Comparison of ENCODE assay signal across 20 cellular contexts in genomic region chr3:195254454-195255175, GRCh38. TPM values are rescaled to one million over a fixed set of nuclear protein-coding genes. Genes with fewer than 3 reads are reported as not detected.
DNase-seq lines count a peak whose midpoint lies in the region; ATAC-seq and TF ChIP-seq lines count a peak whose summit lies in the region.
"Had no signal": no experiment of that assay in that cellular context is flagged by ENCODE, and none has a peak within 500 bp of the region (broad histone marks: within the 10 kb centered on the region; RNA-seq: fewer than 3 reads in every experiment).

No MANE protein-coding gene starts in this region.

- no peak overlapping the region for H2AFZ ChIP-seq in neural progenitor cell (replicated peaks)

- no peaks in the 10 kb centered on the region for H3K36me3 Mint-ChIP-seq in brain
- H3K36me3 Mint-ChIP-seq in neural progenitor cell: no peaks in the 10 kb centered on the region

- peak overlapping the region; percentile 39 to 75 (median 71) for H3K27ac Mint-ChIP-seq in brain
- peak overlapping the region; percentile 80 for H3K27ac Mint-ChIP-seq in neural progenitor cell
- H3K27ac Mint-ChIP-seq: CD14-positive monocyte, type B pancreatic cell had no signal

- intact Hi-C loops in upper lobe of right lung (cut with DNase I): loop anchor here (5.0 to 10.0 kb wide), 2 partner anchors 120 to 572 kb away; no protein-coding TSS in a partner anchor

- H3K9me3 ChIP-seq in neural progenitor cell (ENCODE audit: low read depth) (no peaks in the 10 kb centered on the region), HAP-1 (no peaks in the 10 kb centered on the region), upper lobe of right lung (no peaks in the 10 kb centered on the region)
- H3K9me3 ChIP-seq: gastroesophageal sphincter had no signal

- peak; percentile 36 for DNase-seq in NCI-H82 (lab: John Stamatoyannopoulos, UW)
- no peak for DNase-seq in NCI-H82 treated with DMSO at 0.1 percent for 48 hours (lab: John Stamatoyannopoulos, UW; ENCODE audit: unreplicated experiment)
- peak; percentile 24 for DNase-seq in H7
- no peak for DNase-seq in neural progenitor cell (ENCODE audit: low spot score)
- no peak for DNase-seq in HAP-1 (ENCODE audit: low spot score in 2 of 2)
- no peak for DNase-seq in activated effector memory CD4-positive, alpha-beta T cell treated with Interleukin-2 at 50 U/mL for 16 hours
- no peak for DNase-seq in upper lobe of right lung
- DNase-seq: activated naive CD4-positive, alpha-beta T cell treated with anti-CD3 and anti-CD28 coated beads, Interleukin-2, amount 50 U/mL, for 16 hours; DMS79; HCEC 1CT; left ventricle myocardium superior; stimulated activated naive CD4-positive, alpha-beta T cell treated with Interleukin-2 at 50 U/mL for 16 hours had no signal

- peaks cover 15% of the 10 kb centered on the region for H3F3A ChIP-seq in neural progenitor cell (ENCODE audit: low read depth)

- peaks cover 3% of the 10 kb centered on the region for H3K27me3 Mint-ChIP-seq in brain
- peaks cover 6% of the 10 kb centered on the region for H3K27me3 Mint-ChIP-seq in neural progenitor cell (ENCODE audit: insufficient read depth, low read depth)
- H3K27me3 Mint-ChIP-seq: type B pancreatic cell had no signal

- H3K4me1 Mint-ChIP-seq in brain (peaks cover 87% of the 10 kb centered on the region), neural progenitor cell (peaks cover 66% of the 10 kb centered on the region)

- peaks cover 0 to 2% (median 0%) of the 10 kb centered on the region in 5 experiments for H3K9me3 Mint-ChIP-seq in brain
- H3K9me3 Mint-ChIP-seq in neural progenitor cell: no peaks in the 10 kb centered on the region
- H3K9me3 Mint-ChIP-seq: CD14-positive monocyte, type B pancreatic cell had no signal

- in situ Hi-C loops in HAP-1 (cut with MboI; ENCODE audit: low sequenced_read_pairs): loop anchor here (25.0 kb wide), 1 partner anchor 917 kb away; no protein-coding TSS in a partner anchor

- H3K4me1 ChIP-seq in neural progenitor cell (peaks cover 48% of the 10 kb centered on the region), HAP-1 (peaks cover 23% of the 10 kb centered on the region), upper lobe of right lung (peaks cover 20% of the 10 kb centered on the region)

- H3K27ac ChIP-seq in neural progenitor cell (no peak overlapping the region), upper lobe of right lung (no peak overlapping the region)
- H3K27ac ChIP-seq: coronary artery, epithelial cell of prostate had no signal

- TF ChIP-seq CTCF in brain (conservative IDR thresholded peaks at IDR 0.05): no peak
- TF ChIP-seq CTCF in neural progenitor cell (IDR thresholded peaks at IDR 0.05): no peak
- TF ChIP-seq CTCF in upper lobe of right lung (IDR thresholded peaks at IDR 0.05): no peak

- no peaks in the 10 kb centered on the region for H3K27me3 ChIP-seq in H7 (ENCODE audit: control insufficient read depth, insufficient read depth, low read length)
- no peaks in the 10 kb centered on the region for H3K27me3 ChIP-seq in neural progenitor cell
- H3K27me3 ChIP-seq in HAP-1 (ENCODE audit: low read depth): no peaks in the 10 kb centered on the region; the same call in 1 of the 2 replicates
- no peaks in the 10 kb centered on the region for H3K27me3 ChIP-seq in upper lobe of right lung
- H3K27me3 ChIP-seq: gastroesophageal sphincter had no signal

- no peak for ATAC-seq in upper lobe of right lung
- ATAC-seq: activated CD4-positive, CD25-positive, alpha-beta regulatory T cell treated with anti-CD3 and anti-CD28 coated beads, Interleukin-2, amount 50 U/mL, for 24 hours; gastroesophageal sphincter; K562; left ventricle myocardium superior had no signal

- no peak overlapping the region for H3K9ac ChIP-seq in neural progenitor cell

- H3K4me3 ChIP-seq in H7 (ENCODE audit: insufficient read depth, low read depth, low read length): no peak overlapping the region
- no peak overlapping the region for H3K4me3 ChIP-seq in neural progenitor cell
- H3K4me3 ChIP-seq in HAP-1: no peak overlapping the region
- no peak overlapping the region for H3K4me3 ChIP-seq in upper lobe of right lung
- H3K4me3 ChIP-seq: coronary artery, gastroesophageal sphincter, K562 had no signal

- peaks cover 89% of the 10 kb centered on the region for H3K79me2 ChIP-seq in neural progenitor cell (ENCODE audit: low read depth)

- peaks cover 43% of the 10 kb centered on the region for H4K20me1 ChIP-seq in neural progenitor cell (ENCODE audit: low read depth)

- peak overlapping the region in 1 of 5 experiments; percentile 35 for H3K4me3 Mint-ChIP-seq in brain
- H3K4me3 Mint-ChIP-seq in neural progenitor cell: peak overlapping the region; percentile 59
- H3K4me3 Mint-ChIP-seq: CD14-positive monocyte, type B pancreatic cell had no signal

- H3K36me3 ChIP-seq in H7 (replicated peaks; ENCODE audit: control insufficient read depth, insufficient read depth, low read length) (no peaks in the 10 kb centered on the region; the same call in 1 of the 2 replicates), neural progenitor cell (no peaks in the 10 kb centered on the region), HAP-1 (replicated peaks) (no peaks in the 10 kb centered on the region), upper lobe of right lung (no peaks in the 10 kb centered on the region)

- no peak overlapping the region for H3K4me2 ChIP-seq in neural progenitor cell

RNA-seq across cellular contexts. Expression of gene XXYLT1, which starts 16.3 kb away (rescaled TPM):
- 40.9 and 42.6 TPM in 2 replicates for total RNA-seq in H7 (2014; rRNA removed; shearing (Covaris generic))
- 18.2 TPM for polyA plus RNA-seq in brain (ENCODE audit: insufficient read depth, low read depth, low replicate concordance)
- total RNA-seq in neural progenitor cell (ENCODE audit: low replicate concordance) (16.4 and 39.0 TPM in 2 replicates), upper lobe of right lung (9.8 TPM)

Comparison
In these comparisons a context has a peak if more than half of its experiments do, and no peak if none do; other contexts are left out.
1. DNase-seq: peak in NCI-H82 (single experiment) and H7 (single experiment); none in NCI-H82 treated with DMSO at 0.1 percent for 48 hours (single experiment), neural progenitor cell (single experiment), HAP-1 (0 of 2), activated effector memory CD4-positive, alpha-beta T cell treated with Interleukin-2 at 50 U/mL for 16 hours (single experiment) and upper lobe of right lung (single experiment).